Comparison of ENCODE assay signal across 8 cellular contexts in genomic region chr2:32039447-32040219, GRCh38. TPM values are rescaled to one million over a fixed set of nuclear protein-coding genes. Genes with fewer than 3 reads are reported as not detected.
DNase-seq lines count a peak whose midpoint lies in the region; ATAC-seq and TF ChIP-seq lines count a peak whose summit lies in the region.

Gene DPY30, minus strand, starts transcription at chr2:32039805. Its CDS starts 349 bp downstream, at chr2:32039456.

- H3K4me3 ChIP-seq in GM12865 (ENCODE audit: low read depth, low read length) (peak within 1 kb of the TSS; percentile 95), SU-DHL-6 (ENCODE audit: insufficient read depth, low read length, poor library complexity, severe bottlenecking) (peak within 1 kb of the TSS; percentile 91), thoracic aorta (peak within 1 kb of the TSS; percentile 92)

- H3K27me3 ChIP-seq in SU-DHL-6 (ENCODE audit: low read length) (no peaks in the 10 kb centered on the region), thoracic aorta (replicated peaks; ENCODE audit: insufficient read depth) (no peaks in the 10 kb centered on the region)

- peak; percentile 95 for ATAC-seq in HG02759 (IDR thresholded peaks at IDR 0.05; ENCODE audit: unreplicated experiment)
- ATAC-seq in thoracic aorta (ENCODE audit: insufficient number of reproducible peaks, low FRiP score, low read depth): peak; percentile 67

- H3K27me3 Mint-ChIP-seq in activated naive CD8-positive, alpha-beta T cell treated with anti-CD3 and anti-CD28 coated beads for 36 hours: no peaks in the 10 kb centered on the region
- no peaks in the 10 kb centered on the region for H3K27me3 Mint-ChIP-seq in osteocyte (ENCODE audit: unreplicated experiment)

- peaks cover 7 to 9% of the 10 kb centered on the region in 2 donors for H3K4me1 ChIP-seq in thoracic aorta (ENCODE audit: control insufficient read depth in 1 of 2, low read depth in 2 of 2)

- H3K9me2 ChIP-seq in SU-DHL-6 (replicated peaks; ENCODE audit: insufficient read depth, low read length): no peaks in the 10 kb centered on the region

- DNase-seq in GM12865 (ENCODE audit: low read depth) (peak; percentile 97), NCI-H1417 (lab: John Stamatoyannopoulos, UW) (peak; percentile 95 to 97 (median 95)), head of caudate nucleus (peak; percentile 87 to 96 (median 93)), osteocyte (ENCODE audit: extremely low spot score, unreplicated experiment) (peak; percentile 97), thoracic aorta (ENCODE audit: low spot score) (peak; percentile 76)
- DNase-seq in activated naive CD8-positive, alpha-beta T cell treated with anti-CD3 and anti-CD28 coated beads for 36 hours: peak; percentile 92

- intact Hi-C loops in head of caudate nucleus (cut with DNase I): loop anchor here (2.0 to 10.0 kb wide), 2 partner anchors 29 to 315 kb away; partner anchors contain the start of genes BIRC6 and MEMO1

- peaks cover under 1% of the 10 kb centered on the region for H3K36me3 Mint-ChIP-seq in activated naive CD8-positive, alpha-beta T cell treated with anti-CD3 and anti-CD28 coated beads for 36 hours
- peaks cover 4% of the 10 kb centered on the region for H3K36me3 Mint-ChIP-seq in osteocyte (ENCODE audit: unreplicated experiment)

- H3F3A ChIP-seq in SU-DHL-6 (ENCODE audit: insufficient read depth): peaks cover 13% of the 10 kb centered on the region

- peak within 1 kb of the TSS; percentile 83 for H3K9ac ChIP-seq in SU-DHL-6 (ENCODE audit: low read length)

- no peaks in the 10 kb centered on the region for H4K20me1 ChIP-seq in SU-DHL-6 (ENCODE audit: low read depth, low read length)

- no peaks in the 10 kb centered on the region for H3K9me3 Mint-ChIP-seq in activated naive CD8-positive, alpha-beta T cell treated with anti-CD3 and anti-CD28 coated beads for 36 hours
- no peaks in the 10 kb centered on the region for H3K9me3 Mint-ChIP-seq in osteocyte (ENCODE audit: unreplicated experiment)

- peak within 1 kb of the TSS; percentile 91 for H3K27ac Mint-ChIP-seq in activated naive CD8-positive, alpha-beta T cell treated with anti-CD3 and anti-CD28 coated beads for 36 hours
- H3K27ac Mint-ChIP-seq in osteocyte (ENCODE audit: unreplicated experiment): peak within 1 kb of the TSS; percentile 97

- peak within 1 kb of the TSS; percentile 87 for H3K4me3 Mint-ChIP-seq in activated naive CD8-positive, alpha-beta T cell treated with anti-CD3 and anti-CD28 coated beads for 36 hours
- peak within 1 kb of the TSS; percentile 90 for H3K4me3 Mint-ChIP-seq in osteocyte (ENCODE audit: unreplicated experiment)

- no peaks in the 10 kb centered on the region for H3K9me3 ChIP-seq in SU-DHL-6 (ENCODE audit: insufficient read depth, low read length)
- H3K9me3 ChIP-seq in thoracic aorta: no peaks in the 10 kb centered on the region

- peak within 1 kb of the TSS; percentile 69 for H2AFZ ChIP-seq in SU-DHL-6 (ENCODE audit: low read depth, low read length, severe bottlenecking)

- TF ChIP-seq CTCF in GM12865 (IDR thresholded peaks at IDR 0.05; ENCODE audit: insufficient read depth, low read depth, low read length, missing control alignments): peak; percentile 1
- no peak for TF ChIP-seq CTCF in SU-DHL-6 (IDR thresholded peaks at IDR 0.05; ENCODE audit: insufficient read depth, low read length, poor library complexity, severe bottlenecking)
- TF ChIP-seq CTCF in osteocyte (IDR thresholded peaks at IDR 0.05): no peak
- no peak for TF ChIP-seq CTCF in thoracic aorta (IDR thresholded peaks at IDR 0.05)

- H3K4me1 Mint-ChIP-seq in activated naive CD8-positive, alpha-beta T cell treated with anti-CD3 and anti-CD28 coated beads for 36 hours: peaks cover 11% of the 10 kb centered on the region
- H3K4me1 Mint-ChIP-seq in osteocyte (ENCODE audit: unreplicated experiment): peaks cover 12% of the 10 kb centered on the region

- peaks cover 15% of the 10 kb centered on the region for H3K79me2 ChIP-seq in SU-DHL-6 (ENCODE audit: insufficient read depth, low read length)

- peak within 1 kb of the TSS; percentile 93 for H3K4me2 ChIP-seq in SU-DHL-6 (ENCODE audit: low read depth, low read length, poor library complexity, severe bottlenecking)

- H3K36me3 ChIP-seq in SU-DHL-6 (ENCODE audit: low read length) (no peaks in the 10 kb centered on the region), thoracic aorta (no peaks in the 10 kb centered on the region)

- H3K27ac ChIP-seq in SU-DHL-6 (ENCODE audit: low read depth, low read length): peak within 1 kb of the TSS; percentile 75
- peak within 1 kb of the TSS; percentile 73 to 75 for H3K27ac ChIP-seq in thoracic aorta

RNA-seq across cellular contexts. Expression of gene DPY30, which starts in this region (rescaled TPM):
- 10 to 100 TPM; 69.4 to 72.5 TPM for total RNA-seq in activated naive CD8-positive, alpha-beta T cell treated with anti-CD3 and anti-CD28 coated beads for 36 hours
- total RNA-seq in osteocyte (54.1 and 56.4 TPM in 2 replicates), thoracic aorta (10 to 100 TPM; 22.3 to 30.7 TPM)

Comparison
In these comparisons a context has a peak if more than half of its experiments do, and no peak if none do; other contexts are left out.
1. Peak in every context shown above with its lines: DNase-seq, ATAC-seq, H3K4me3 ChIP-seq and H3K27ac ChIP-seq.